In the genomic region with DNA sequence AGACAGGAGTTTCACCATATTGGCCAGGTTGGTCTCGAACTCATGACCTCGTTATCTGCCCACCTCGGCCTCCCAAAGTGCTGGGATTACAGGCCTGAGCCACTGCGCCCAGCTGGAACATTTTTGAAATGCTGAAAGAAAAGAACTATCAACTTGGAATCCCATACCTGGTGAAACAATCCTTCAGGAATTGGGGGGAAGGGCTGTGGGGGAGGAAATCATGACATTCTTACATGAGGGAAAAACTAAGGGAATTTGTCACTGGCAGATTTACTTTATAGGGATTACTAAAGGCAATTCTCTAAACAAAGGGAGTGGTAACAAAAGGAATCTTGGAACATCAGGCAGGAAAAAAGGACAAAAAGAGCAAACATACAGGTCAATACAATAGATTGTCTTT, we compare ENCODE assay signal across 33 cellular contexts.
"Had no signal": no experiment of that assay in that cellular context is flagged by ENCODE, and none has a peak within 500 bp of the region (broad histone marks: within the 10 kb centered on the region; RNA-seq: fewer than 3 reads in every experiment).

No MANE protein-coding gene starts in this region.

- H3K36me3 ChIP-seq: thyroid gland, upper lobe of right lung had no signal

- H3K27ac Mint-ChIP-seq: activated naive CD8-positive, alpha-beta T cell treated with anti-CD3 and anti-CD28 coated beads, Interleukin-2, amount 50 U/mL, for 24 hours; mesothelial cell of epicardium; naive B cell; stimulated activated naive B cell treated with anti-CD40 and anti-IgM and Interleukin-4, amounts not matched to agents 10 μg/mL and 1 μg/mL and 100 μg/mL, for 72 hours; T-helper 1 cell treated with Interleukin-12 subunit alpha and Interleukin-12 subunit beta and Interleukin-4 antibody, amounts not matched to agents 30 μg/mL and 1 μg/mL, for 36 hours had no signal

- H3K27me3 ChIP-seq: body of pancreas, gastrocnemius medialis, stomach, thyroid gland, upper lobe of right lung had no signal

- H3K4me1 ChIP-seq: body of pancreas, stomach, upper lobe of right lung had no signal

- H3K9me3 ChIP-seq: body of pancreas, gastrocnemius medialis, stomach, thyroid gland, upper lobe of right lung had no signal

- H3K36me3 Mint-ChIP-seq: naive B cell had no signal

- H3K27me3 Mint-ChIP-seq: activated naive CD8-positive, alpha-beta T cell treated with anti-CD3 and anti-CD28 coated beads, Interleukin-2, amount 50 U/mL, for 24 hours; naive B cell; stimulated activated naive B cell treated with anti-CD40 and anti-IgM and Interleukin-4, amounts not matched to agents 10 μg/mL and 1 μg/mL and 100 μg/mL, for 72 hours had no signal

- H3K4me3 ChIP-seq: body of pancreas, gastrocnemius medialis, stomach, thyroid gland, upper lobe of right lung had no signal

- H3K4me1 Mint-ChIP-seq: mesothelial cell of epicardium had no signal

- FAIRE-seq: colon, kidney, TTC549 had no signal

- H3K4me3 Mint-ChIP-seq: activated naive CD8-positive, alpha-beta T cell treated with anti-CD3 and anti-CD28 coated beads, Interleukin-2, amount 50 U/mL, for 24 hours; mesothelial cell of epicardium; naive B cell; stimulated activated naive B cell treated with anti-CD40 and anti-IgM and Interleukin-4, amounts not matched to agents 10 μg/mL and 1 μg/mL and 100 μg/mL, for 72 hours; T-helper 1 cell treated with Interleukin-12 subunit alpha and Interleukin-12 subunit beta and Interleukin-4 antibody, amounts not matched to agents 30 μg/mL and 1 μg/mL, for 36 hours had no signal

- H3K27ac ChIP-seq: body of pancreas, gastrocnemius medialis, stomach, thyroid gland, upper lobe of right lung, VCaP had no signal

- H3K9me3 Mint-ChIP-seq: activated naive CD8-positive, alpha-beta T cell treated with anti-CD3 and anti-CD28 coated beads, Interleukin-2, amount 50 U/mL, for 24 hours; mesothelial cell of epicardium; naive B cell; stimulated activated naive B cell treated with anti-CD40 and anti-IgM and Interleukin-4, amounts not matched to agents 10 μg/mL and 1 μg/mL and 100 μg/mL, for 72 hours; T-helper 1 cell treated with Interleukin-12 subunit alpha and Interleukin-12 subunit beta and Interleukin-4 antibody, amounts not matched to agents 30 μg/mL and 1 μg/mL, for 36 hours had no signal

- ATAC-seq: activated CD4-positive, CD25-positive, alpha-beta regulatory T cell treated with anti-CD3 and anti-CD28 coated beads, Interleukin-2, amount 50 U/mL, for 24 hours; activated naive CD8-positive, alpha-beta T cell treated with anti-CD3 and anti-CD28 coated beads, Interleukin-2, amount 50 U/mL, for 24 hours; body of pancreas; gastrocnemius medialis; left colon; right cardiac atrium; stimulated activated naive B cell treated with anti-CD40 and anti-IgM and Interleukin-4, amounts not matched to agents 10 μg/mL and 1 μg/mL and 100 μg/mL, for 72 hours; upper lobe of right lung had no signal

- DNase-seq: activated CD4-positive, alpha-beta T cell treated with anti-CD3 and anti-CD28 coated beads for 48 hours; activated CD4-positive, alpha-beta T cell treated with anti-CD3 and anti-CD28 coated beads, Interleukin-2, amount 50 U/mL, for 48 hours; activated CD8-positive, alpha-beta memory T cell treated with anti-CD3 and anti-CD28 coated beads for 24 hours; activated gamma-delta T cell; activated naive CD4-positive, alpha-beta T cell treated with anti-CD3 and anti-CD28 coated beads, Interleukin-2, amount 50 U/mL, for 16 hours; activated naive CD8-positive, alpha-beta T cell treated with anti-CD3 and anti-CD28 coated beads, Interleukin-2, amount 50 U/mL, for 24 hours; activated T-cell treated with anti-CD3 and anti-CD28 coated beads, Interleukin-2, amount 50 U/mL, for 1 hour; amygdala; body of pancreas; dermis blood vessel endothelial cell; effector CD4-positive, alpha-beta T cell; erythroblast; gastrocnemius medialis; glutamatergic neuron; kidney; left colon; mammary epithelial cell; naive B cell; occipital lobe; right cardiac atrium; stimulated activated CD4-positive, alpha-beta T cell treated with anti-CD3 and anti-CD28 coated beads, Interleukin-15, amount 100 ng/mL, for 24 hours; stimulated activated CD4-positive, alpha-beta T cell treated with anti-CD3 and anti-CD28 coated beads, Interleukin-2, amount 100 ng/mL, for 24 hours; stimulated activated naive B cell treated with anti-CD40 and anti-IgM and Interleukin-4, amounts not matched to agents 10 μg/mL and 1 μg/mL and 100 μg/mL, for 72 hours; stomach; T-helper 9 cell; thyroid gland had no signal
